In the genomic region with DNA sequence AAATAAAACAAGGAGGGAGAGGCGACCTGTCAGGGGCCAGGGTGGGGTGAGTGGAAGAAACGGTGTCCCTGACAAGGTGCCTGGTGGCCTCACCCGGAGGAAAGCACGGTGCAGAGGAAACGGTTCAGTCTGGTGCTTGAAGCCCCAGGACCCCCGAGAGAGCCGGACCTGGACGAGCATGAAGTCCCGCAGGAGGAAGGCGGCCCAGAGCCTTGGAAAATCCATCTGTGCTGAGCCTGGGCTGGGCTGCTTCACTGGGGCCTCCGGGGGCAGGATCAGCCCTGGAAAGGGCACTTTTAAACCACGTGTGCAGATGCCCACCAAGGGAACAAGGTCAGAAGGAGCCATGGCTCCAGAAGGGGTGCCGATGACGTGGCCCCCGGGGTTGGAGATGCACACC, we compare ENCODE assay signal across 11 cellular contexts.
A peak's percentile ranks its signal among the peaks of the same experiment; 100 is the strongest.
DNase-seq lines count a peak whose midpoint lies in the region; ATAC-seq and TF ChIP-seq lines count a peak whose summit lies in the region.
"Had no signal": no experiment of that assay in that cellular context is flagged by ENCODE, and none has a peak within 500 bp of the region (broad histone marks: within the 10 kb centered on the region; RNA-seq: fewer than 3 reads in every experiment).

No MANE protein-coding gene starts in this region.

- WGBS in hepatocyte (ENCODE audit: low lambda C conversion rate, missing lambda C conversion rate) = 89% methylated on average over 15 of the region's 15 CpGs

- H3K79me2 ChIP-seq in hepatocyte = no peaks in the 10 kb centered on the region
- H3K79me2 ChIP-seq in parathyroid adenoma = no peaks in the 10 kb centered on the region

- H3K4me2 ChIP-seq in hepatocyte (peak overlapping the region; percentile 89), parathyroid adenoma (ENCODE audit: low read length) (peak overlapping the region; percentile 63)

- TF ChIP-seq CTCF in AG09309 (IDR thresholded peaks at IDR 0.05; ENCODE audit: control insufficient read depth, insufficient read depth, low read depth, low read length, missing control alignments) = no peak
- TF ChIP-seq CTCF in WERI-Rb-1 (IDR thresholded peaks at IDR 0.05; ENCODE audit: low read depth, low read length) = no peak
- TF ChIP-seq CTCF in hepatocyte (IDR thresholded peaks at IDR 0.05; ENCODE audit: poor library complexity) = no peak
- no peak for TF ChIP-seq CTCF in parathyroid adenoma (IDR thresholded peaks at IDR 0.05)

- H2AFZ ChIP-seq in hepatocyte = peak overlapping the region; percentile 92
- peak overlapping the region; percentile 84 for H2AFZ ChIP-seq in parathyroid adenoma

- no peaks in the 10 kb centered on the region for H4K20me1 ChIP-seq in hepatocyte (ENCODE audit: insufficient read depth, poor library complexity, severe bottlenecking)

- H3K36me3 ChIP-seq in WERI-Rb-1 (no peaks in the 10 kb centered on the region), hepatocyte (replicated peaks; ENCODE audit: insufficient read depth, low read depth) (no peaks in the 10 kb centered on the region), parathyroid adenoma (ENCODE audit: control insufficient read depth, insufficient read depth, low read length) (no peaks in the 10 kb centered on the region)

- H3K27ac ChIP-seq in WERI-Rb-1 (no peak overlapping the region; the same call in 1 of the 2 replicates), hepatocyte (peak overlapping the region; percentile 41), parathyroid adenoma (no peak overlapping the region)

- H3K4me1 ChIP-seq in hepatocyte (ENCODE audit: insufficient read depth) (no peaks in the 10 kb centered on the region), parathyroid adenoma (no peaks in the 10 kb centered on the region)

- DNase-seq in AG09309 (ENCODE audit: low read depth) = no peak
- no peak for DNase-seq in WERI-Rb-1
- no peak for DNase-seq in hepatocyte (ENCODE audit: low spot score)
- DNase-seq in NCI-H128 (lab: John Stamatoyannopoulos, UW; ENCODE audit: unreplicated experiment) = no peak
- DNase-seq in A172 (ENCODE audit: low spot score) = no peak
- DNase-seq in NCI-H446 treated with DMSO at 0.1 percent for 48 hours (lab: John Stamatoyannopoulos, UW) = no peak
- DNase-seq: Kasumi-1, NCI-H226, RPMI8226 had no signal

- H3K9me2 ChIP-seq in hepatocyte (replicated peaks; ENCODE audit: insufficient read depth) = no peaks in the 10 kb centered on the region

- H3K9ac ChIP-seq in parathyroid adenoma = no peak overlapping the region

- no peak for ATAC-seq in HG03135 (IDR thresholded peaks at IDR 0.05; ENCODE audit: unreplicated experiment)

- H3K27me3 ChIP-seq in WERI-Rb-1 (ENCODE audit: insufficient read depth, low read depth, severe bottlenecking) (no peaks in the 10 kb centered on the region), hepatocyte (peaks cover 11% of the 10 kb centered on the region), parathyroid adenoma (ENCODE audit: control insufficient read depth, insufficient read depth, low read length) (no peaks in the 10 kb centered on the region)

- peak overlapping the region; percentile 53 for H3K4me3 ChIP-seq in AG09309 (ENCODE audit: control insufficient read depth, low read depth, low read length)
- H3K4me3 ChIP-seq in WERI-Rb-1 (ENCODE audit: low read depth, low read length) = peak overlapping the region; percentile 69
- peak overlapping the region; percentile 17 for H3K4me3 ChIP-seq in hepatocyte
- H3K4me3 ChIP-seq in parathyroid adenoma (ENCODE audit: low read depth, low read length) = peak overlapping the region; percentile 34

- H3K9me3 ChIP-seq in WERI-Rb-1 (ENCODE audit: severe bottlenecking) (peaks cover 3% of the 10 kb centered on the region), hepatocyte (ENCODE audit: low read depth) (no peaks in the 10 kb centered on the region), parathyroid adenoma (ENCODE audit: control insufficient read depth, low read length) (no peaks in the 10 kb centered on the region)

Comparison
In these comparisons a context has a peak if more than half of its experiments do, and no peak if none do; other contexts are left out.
1. H3K4me3 ChIP-seq: peak in every context shown above with its lines; median percentile 69 in WERI-Rb-1; 53 in AG09309; 34 in parathyroid adenoma; 17 in hepatocyte.